Comparison of ENCODE assay signal across 9 cellular contexts in genomic region chr5:149452007-149452664, GRCh38.
DNase-seq lines count a peak whose midpoint lies in the region; ATAC-seq and TF ChIP-seq lines count a peak whose summit lies in the region.
"Had no signal": no experiment of that assay in that cellular context is flagged by ENCODE, and none has a peak within 500 bp of the region (broad histone marks: within the 10 kb centered on the region; RNA-seq: fewer than 3 reads in every experiment).

No MANE protein-coding gene starts in this region.

- TF ChIP-seq CTCF in heart right ventricle (IDR thresholded peaks at IDR 0.05) = no peak

- H3K9me3 ChIP-seq in heart right ventricle = no peaks in the 10 kb centered on the region

- no peak overlapping the region for H3K4me3 Mint-ChIP-seq in activated T-cell treated with anti-CD3 and anti-CD28 coated beads, Interleukin-2, amount 50 U/mL, for 4 hours

- no peaks in the 10 kb centered on the region for H3K27me3 Mint-ChIP-seq in activated T-cell treated with anti-CD3 and anti-CD28 coated beads, Interleukin-2, amount 50 U/mL, for 4 hours (ENCODE audit: low read depth)

- peaks cover 58 to 98% (median 84%) of the 10 kb centered on the region in 9 donors for H3K4me1 ChIP-seq in heart right ventricle

- H3K4me1 Mint-ChIP-seq in activated T-cell treated with anti-CD3 and anti-CD28 coated beads, Interleukin-2, amount 50 U/mL, for 4 hours (ENCODE audit: low read depth) = no peaks in the 10 kb centered on the region

- H3K27ac ChIP-seq in heart right ventricle = peak overlapping the region; percentile 83 to 93 (median 88)

- no peaks in the 10 kb centered on the region for H3K27me3 ChIP-seq in heart right ventricle

- no peaks in the 10 kb centered on the region for H3K36me3 Mint-ChIP-seq in activated T-cell treated with anti-CD3 and anti-CD28 coated beads, Interleukin-2, amount 50 U/mL, for 4 hours (ENCODE audit: insufficient read depth)

- no peak overlapping the region for H3K4me3 ChIP-seq in heart right ventricle

- WGBS in heart right ventricle, 2 donors = 27 to 28% methylated on average over 11 of the region's 11 CpGs

- no peaks in the 10 kb centered on the region for H3K36me3 ChIP-seq in heart right ventricle

- no peaks in the 10 kb centered on the region for H3K9me3 Mint-ChIP-seq in activated T-cell treated with anti-CD3 and anti-CD28 coated beads, Interleukin-2, amount 50 U/mL, for 4 hours

- peak; percentile 71 for DNase-seq in EL
- DNase-seq in UCSD-AML1 (lab: John Stamatoyannopoulos, UW; ENCODE audit: unreplicated experiment) = peak; percentile 78
- peak; percentile 49 to 73 for DNase-seq in heart right ventricle
- peak; percentile 88 for DNase-seq in pulmonary artery endothelial cell (ENCODE audit: low read depth, low spot score)
- DNase-seq in NCI-H2171 treated with DMSO at 0.1 percent for 48 hours (lab: John Stamatoyannopoulos, UW) = no peak
- no peak for DNase-seq in activated T-cell treated with anti-CD3 and anti-CD28 coated beads, Interleukin-2, amount 50 U/mL, for 4 hours
- DNase-seq: NCI-H446 treated with DMSO at 0.1 percent for 48 hours had no signal

- intact Hi-C loops in heart right ventricle (cut with DNase I) = loop anchor here in 1 of 10 donors (2.0 to 5.0 kb wide), 2 partner anchors 35 to 99 kb away; partner anchors contain the start of gene CSNK1A1

- ATAC-seq in heart right ventricle (peak; percentile 31 to 59 (median 49)), GM18907 (IDR thresholded peaks at IDR 0.05; ENCODE audit: unreplicated experiment) (no peak), GM18861 (IDR thresholded peaks at IDR 0.05; ENCODE audit: unreplicated experiment) (no peak)
- no peak for ATAC-seq in activated T-cell treated with anti-CD3 and anti-CD28 coated beads, Interleukin-2, amount 50 U/mL, for 4 hours

Comparison
In these comparisons a context has a peak if more than half of its experiments do, and no peak if none do; other contexts are left out.
1. DNase-seq: peak in EL (single experiment), UCSD-AML1 (single experiment), heart right ventricle (2 of 2) and pulmonary artery endothelial cell (single experiment); none in NCI-H2171 treated with DMSO at 0.1 percent for 48 hours (single experiment) and activated T-cell treated with anti-CD3 and anti-CD28 coated beads, Interleukin-2, amount 50 U/mL, for 4 hours (single experiment).
2. ATAC-seq: peak in heart right ventricle (8 of 8); none in GM18907 (single experiment), GM18861 (single experiment) and activated T-cell treated with anti-CD3 and anti-CD28 coated beads, Interleukin-2, amount 50 U/mL, for 4 hours (0 of 2).